20 cellular contexts compared by ENCODE assay signal in genomic region chr5:32435416-32435815, GRCh38. TPM values are rescaled to one million over a fixed set of nuclear protein-coding genes. Genes with fewer than 3 reads are reported as not detected.
DNase-seq lines count a peak whose midpoint lies in the region; ATAC-seq, FAIRE-seq and TF ChIP-seq lines count a peak whose summit lies in the region.
"Had no signal": no experiment of that assay in that cellular context is flagged by ENCODE, and none has a peak within 500 bp of the region (broad histone marks: within the 10 kb centered on the region; RNA-seq: fewer than 3 reads in every experiment).

No MANE protein-coding gene starts in this region.

- H3K4me1 Mint-ChIP-seq in T-helper 17 cell: peaks cover 23% of the 10 kb centered on the region
- peaks cover 6% of the 10 kb centered on the region for H3K4me1 Mint-ChIP-seq in type B pancreatic cell (ENCODE audit: unreplicated experiment)
- peaks cover 25 to 94% (median 80%) of the 10 kb centered on the region in 7 donors for H3K4me1 Mint-ChIP-seq in naive thymus-derived CD4-positive, alpha-beta T cell

- H3K9me3 ChIP-seq in HepG2 (ENCODE audit: low read length): no peaks in the 10 kb centered on the region
- no peaks in the 10 kb centered on the region for H3K9me3 ChIP-seq in right lobe of liver
- no peaks in the 10 kb centered on the region for H3K9me3 ChIP-seq in T-helper 17 cell (ENCODE audit: control insufficient read depth, low read length, poor library complexity, severe bottlenecking)
- H3K9me3 ChIP-seq in naive thymus-derived CD4-positive, alpha-beta T cell (ENCODE audit: control insufficient read depth in 2 of 3, low read length in 3 of 3): no peaks in the 10 kb centered on the region
- H3K9me3 ChIP-seq: A549, Caco-2 had no signal

- no peak overlapping the region for H3K4me2 ChIP-seq in HepG2 (ENCODE audit: low read depth, low read length)
- H3K4me2 ChIP-seq: A549 had no signal

- TF ChIP-seq CTCF in HepG2 (CRISPR knock-in tag; IDR thresholded peaks at IDR 0.05) (no peak), right lobe of liver (IDR thresholded peaks at IDR 0.05) (no peak), type B pancreatic cell (conservative IDR thresholded peaks at IDR 0.05) (no peak)

- POLR2A ChIA-PET in HepG2 (lab: Yijun Ruan, JAX): interaction anchor here (0.7 to 0.9 kb wide), 2 partner anchors 9 kb away, joined by 3 read pairs; partner anchors contain the start of gene ZFR
- POLR2A ChIA-PET in naive thymus-derived CD4-positive, alpha-beta T cell (lab: Charles Lee): interaction anchor here (1.0 kb wide), 1 partner anchor 9 kb away, joined by 3 read pairs; the partner anchor contains the start of gene ZFR

- no peak for TF ChIP-seq RAD21 in HepG2 (CRISPR knock-in tag; IDR thresholded peaks at IDR 0.05)

- H3K4me3 ChIP-seq in HepG2 (replicated peaks in 1 of 3; ENCODE audit: insufficient read depth in 1 of 3, low read depth in 2 of 3, low read length in 3 of 3) (no peak overlapping the region), right lobe of liver (no peak overlapping the region)
- H3K4me3 ChIP-seq in naive thymus-derived CD4-positive, alpha-beta T cell (ENCODE audit: low read length): no peak overlapping the region
- H3K4me3 ChIP-seq: A549, GM23248 had no signal

- no peaks in the 10 kb centered on the region for H3K27me3 Mint-ChIP-seq in T-helper 17 cell
- no peaks in the 10 kb centered on the region for H3K27me3 Mint-ChIP-seq in type B pancreatic cell
- H3K27me3 Mint-ChIP-seq in naive thymus-derived CD4-positive, alpha-beta T cell: no peaks in the 10 kb centered on the region
- H3K27me3 Mint-ChIP-seq: CD4-positive, alpha-beta T cell had no signal

- CTCF ChIA-PET in HepG2 (lab: Yijun Ruan, JAX; ENCODE audit: low intra/inter-chr PET ratio, low total read pairs): no interaction called here
- CTCF ChIA-PET in naive thymus-derived CD4-positive, alpha-beta T cell (lab: Charles Lee): interaction anchor here (0.7 kb wide), 1 partner anchor 170 kb away, joined by 3 read pairs; no protein-coding TSS in a partner anchor

- no peak for DNase-seq in HepG2 (ENCODE audit: low spot score)
- no peak for DNase-seq in right lobe of liver
- DNase-seq in T-helper 17 cell: no peak
- no peak for DNase-seq in left colon
- DNase-seq in type B pancreatic cell (ENCODE audit: extremely low spot score, unreplicated experiment): no peak
- DNase-seq in naive thymus-derived CD4-positive, alpha-beta T cell: no peak
- DNase-seq: AML-193; Caco-2; CD4-positive, alpha-beta T cell; GM23248; IMR-90 had no signal

- no peaks in the 10 kb centered on the region for H3K27me3 ChIP-seq in HepG2 (ENCODE audit: control insufficient read depth in 1 of 2, insufficient read depth in 2 of 2, low read length in 2 of 2)
- H3K27me3 ChIP-seq in right lobe of liver: no peaks in the 10 kb centered on the region
- H3K27me3 ChIP-seq in naive thymus-derived CD4-positive, alpha-beta T cell (ENCODE audit: control insufficient read depth in 2 of 2, insufficient read depth in 2 of 2, low read length in 2 of 2): no peaks in the 10 kb centered on the region

- peaks cover 97% of the 10 kb centered on the region for H3K79me2 ChIP-seq in HepG2 (ENCODE audit: insufficient read depth, low read length)

- peaks cover 3 to 29% of the 10 kb centered on the region in 2 experiments; a peak in 3 of 5 replicates for H3K36me3 ChIP-seq in HepG2 (replicated peaks in 1 of 2; ENCODE audit: control insufficient read depth in 1 of 2, insufficient read depth in 2 of 2, low read length in 2 of 2)
- no peaks in the 10 kb centered on the region for H3K36me3 ChIP-seq in right lobe of liver
- H3K36me3 ChIP-seq in naive thymus-derived CD4-positive, alpha-beta T cell (ENCODE audit: control insufficient read depth in 2 of 3, insufficient read depth in 3 of 3, low read length in 3 of 3): peaks cover 0 to 6% (median 4%) of the 10 kb centered on the region in 3 experiments

- ATAC-seq in HepG2 (no peak), right lobe of liver (no peak), T-helper 17 cell (no peak), left colon (peak; percentile 87), HG03097 (IDR thresholded peaks at IDR 0.05; ENCODE audit: low FRiP score, unreplicated experiment) (no peak), GM21529 (IDR thresholded peaks at IDR 0.05; ENCODE audit: unreplicated experiment) (no peak)
- ATAC-seq in naive thymus-derived CD4-positive, alpha-beta T cell: no peak
- ATAC-seq: A549, HCT116 had no signal

- BruUV-seq in HepG2 (replicated peaks; lab: Mats Ljungman, UMichigan): no TSS peak

- peak overlapping the region; percentile 24 for H3K27ac Mint-ChIP-seq in T-helper 17 cell
- H3K27ac Mint-ChIP-seq in type B pancreatic cell: peak overlapping the region; percentile 29
- peak overlapping the region in 1 of 9 donors; percentile 23 for H3K27ac Mint-ChIP-seq in naive thymus-derived CD4-positive, alpha-beta T cell
- H3K27ac Mint-ChIP-seq: CD4-positive, alpha-beta T cell had no signal

- no peak overlapping the region for H3K9ac ChIP-seq in HepG2 (ENCODE audit: insufficient read depth, low read depth, low read length)
- H3K9ac ChIP-seq: GM23248 had no signal

- in situ Hi-C loops in HepG2 (cut with HindIII; ENCODE audit: extremely low pct_ligation_motif_present, low pct_unique_long_range_greater_than_20kb): no loop called here

- no peak overlapping the region for H2AFZ ChIP-seq in HepG2 (ENCODE audit: low read length)
- H2AFZ ChIP-seq: GM23248 had no signal

- no peaks in the 10 kb centered on the region for H3K9me3 Mint-ChIP-seq in type B pancreatic cell
- H3K9me3 Mint-ChIP-seq in naive thymus-derived CD4-positive, alpha-beta T cell: no peaks in the 10 kb centered on the region
- H3K9me3 Mint-ChIP-seq: CD4-positive, alpha-beta T cell had no signal

- TF ChIP-seq POLR2A in HepG2 (IDR thresholded peaks at IDR 0.05; ENCODE audit: insufficient read depth in 1 of 2, low read depth in 2 of 2, low read length in 2 of 2) (no peak), right lobe of liver (IDR thresholded peaks at IDR 0.05) (no peak)

- FAIRE-seq in HepG2 (lab: Jason Lieb, UNC): no peak
- FAIRE-seq: A549, D721Med, G401.6, GM12891, GM19239 had no signal

- peaks cover 87% of the 10 kb centered on the region for H4K20me1 ChIP-seq in HepG2 (ENCODE audit: insufficient read depth, low read length)

- WGBS in HepG2 (ENCODE audit: low lambda C conversion rate): 100% methylated on average over 1 of the region's 1 CpG
- 68% methylated on average over 1 of the region's 1 CpG for WGBS in right lobe of liver (ENCODE audit: insufficient coverage, low coverage, low lambda C conversion rate, missing lambda C conversion rate)

- TF ChIP-seq EP300 in HepG2 (IDR thresholded peaks at IDR 0.05; ENCODE audit: low read depth in 2 of 2, low read length in 2 of 2) (no peak), HepG2 (CRISPR knock-in tag; IDR thresholded peaks at IDR 0.05; ENCODE audit: borderline replicate concordance) (no peak)

- peaks cover 3% of the 10 kb centered on the region for H3K36me3 Mint-ChIP-seq in T-helper 17 cell (ENCODE audit: low read depth)
- H3K36me3 Mint-ChIP-seq in type B pancreatic cell: peaks cover 8% of the 10 kb centered on the region
- peaks cover 2 to 13% (median 4%) of the 10 kb centered on the region in 5 donors for H3K36me3 Mint-ChIP-seq in naive thymus-derived CD4-positive, alpha-beta T cell

- H3K4me1 ChIP-seq in HepG2 (ENCODE audit: insufficient read depth, low read length) (peaks cover 53% of the 10 kb centered on the region), right lobe of liver (peaks cover 0 to 15% (median 2%) of the 10 kb centered on the region in 4 donors)
- H3K4me1 ChIP-seq in naive thymus-derived CD4-positive, alpha-beta T cell (ENCODE audit: control insufficient read depth in 2 of 2, insufficient read depth in 2 of 2, low read length in 2 of 2): peaks cover 16 to 18% of the 10 kb centered on the region in 2 donors

- no peak overlapping the region for H3K27ac ChIP-seq in HepG2 (ENCODE audit: extremely low read length, insufficient read depth, low read length)
- no peak overlapping the region for H3K27ac ChIP-seq in right lobe of liver
- H3K27ac ChIP-seq in naive thymus-derived CD4-positive, alpha-beta T cell (ENCODE audit: low read depth, low read length): no peak overlapping the region
- H3K27ac ChIP-seq: 22Rv1, A549, GM23248 had no signal

- no peak overlapping the region for H3K4me3 Mint-ChIP-seq in T-helper 17 cell
- H3K4me3 Mint-ChIP-seq in type B pancreatic cell: no peak overlapping the region
- peak overlapping the region in 1 of 10 donors; percentile 11 for H3K4me3 Mint-ChIP-seq in naive thymus-derived CD4-positive, alpha-beta T cell
- H3K4me3 Mint-ChIP-seq: CD4-positive, alpha-beta T cell had no signal

- intact Hi-C loops in HepG2 (cut with micrococcal nuclease; ENCODE audit: unreplicated experiment): no loop called here
- intact Hi-C loops in right lobe of liver (cut with DNase I): no loop called here
- intact Hi-C loops in left colon (cut with DNase I, micrococcal nuclease): no loop called here
- intact Hi-C loops in naive thymus-derived CD4-positive, alpha-beta T cell (cut with micrococcal nuclease): no loop called here

RNA-seq across cellular contexts. Expression of gene ZFR, which starts 9.1 kb away (rescaled TPM):
- total RNA-seq in HepG2 (2016; rRNA removed; fragmentation: Illumina TruSeq; extraction: Trizol) (89.0 and 139 TPM in 2 replicates), right lobe of liver (10 to 100 TPM; 19.8 to 36.8 (median 25.8) TPM), T-helper 17 cell (10 to 100 TPM; 51.2 to 63.7 TPM), left colon (10 to 100 TPM; 45.7 to 48.6 TPM), type B pancreatic cell (ENCODE audit: low replicate concordance) (56.7 and 67.1 TPM in 2 replicates)
- 22.0 and 24.1 TPM in 2 replicates for total RNA-seq in HepG2 (2016; cell fraction: cytosol; rRNA removed; fragmentation: Illumina TruSeq; extraction: Trizol; ENCODE audit: low read depth)
- 87.3 and 135 TPM in 2 replicates for total RNA-seq in HepG2 (2016; cell fraction: insoluble cytoplasmic fraction; rRNA removed; fragmentation: Illumina TruSeq; extraction: Trizol)
- total RNA-seq in HepG2 (2016; cell fraction: membrane; rRNA removed; fragmentation: Illumina TruSeq; extraction: Trizol): 38.7 and 46.1 TPM in 2 replicates
- total RNA-seq in HepG2 (2016; cell fraction: nucleus; rRNA removed; fragmentation: Illumina TruSeq; extraction: Trizol): 78.3 and 83.8 TPM in 2 replicates
- polyA plus RNA-seq in HepG2 (2011; rRNA removed): 77.1 and 92.8 TPM in 2 replicates
- polyA plus RNA-seq in HepG2 (2011; cell fraction: cytosol; rRNA removed): 59.0 and 61.6 TPM in 2 replicates
- 51.2 and 56.7 TPM in 2 replicates for polyA plus RNA-seq in HepG2 (2011; cell fraction: nucleus; rRNA removed)
- 42.8 and 59.8 TPM in 2 replicates for polyA plus RNA-seq in HepG2 (2012)
- 4.2 and 5.3 TPM in 2 replicates for polyA plus RNA-seq in HepG2 (2016; cell fraction: cytosol; fragmentation: Illumina TruSeq; extraction: Trizol; ENCODE audit: low read depth)
- polyA plus RNA-seq in HepG2 (2016; cell fraction: insoluble cytoplasmic fraction; fragmentation: Illumina TruSeq; extraction: Trizol; ENCODE audit: low read depth): 105 and 109 TPM in 2 replicates
- polyA plus RNA-seq in HepG2 (2016; cell fraction: membrane; fragmentation: Illumina TruSeq; extraction: Trizol; ENCODE audit: low read depth): 14.8 and 18.1 TPM in 2 replicates
- polyA plus RNA-seq in HepG2 (2016; cell fraction: nucleus; fragmentation: Illumina TruSeq; extraction: Trizol; ENCODE audit: insufficient read depth, low read depth): 89.8 and 90.3 TPM in 2 replicates
- polyA minus RNA-seq in HepG2 (2011; rRNA and poly(A)+ RNA removed; ENCODE audit: low replicate concordance): 293 and 343 TPM in 2 replicates
- polyA minus RNA-seq in HepG2 (2011; cell fraction: cytosol; rRNA and poly(A)+ RNA removed): 57.4 and 58.9 TPM in 2 replicates
- 77.6 and 92.6 TPM in 2 replicates for polyA minus RNA-seq in HepG2 (2011; cell fraction: nucleus; rRNA and poly(A)+ RNA removed)
- 10 to 100 TPM; 53.4 to 59.3 (median 58.0) TPM for total RNA-seq in naive thymus-derived CD4-positive, alpha-beta T cell
- 10 to 100 TPM; 82.2 to 91.9 TPM for polyA plus RNA-seq in naive thymus-derived CD4-positive, alpha-beta T cell
